ENCODE assay signal across 24 cellular contexts in genomic region chr2:6793913-6794312, GRCh38.
"Had no signal": no experiment of that assay in that cellular context is flagged by ENCODE, and none has a peak within 500 bp of the region (broad histone marks: within the 10 kb centered on the region; RNA-seq: fewer than 3 reads in every experiment).

No MANE protein-coding gene starts in this region.

- H3K36me3 Mint-ChIP-seq: immature natural killer cell; naive B cell; natural killer cell treated with Interleukin-12 subunit alpha and Interleukin-12 subunit beta and Interleukin-15 and Interleukin-18, amount 100 ng/mL, for 72 hours; stimulated activated naive B cell treated with anti-CD40 and anti-IgM and Interleukin-4, amounts not matched to agents 10 μg/mL and 1 μg/mL and 100 μg/mL, for 72 hours had no signal

- H3K36me3 ChIP-seq: colonic mucosa, esophagus squamous epithelium, lower lobe of right lung, prostate gland, right atrium auricular region, thoracic aorta, tibial nerve, upper lobe of right lung, uterus had no signal

- H3K4me3 Mint-ChIP-seq: dendritic cell treated with granulocyte-macrophage colony-stimulating factor and Interleukin-4, amounts not matched to agents 40 ng/mL and 50 ng/mL, for 4 days; endodermal cell; immature natural killer cell; naive B cell; natural killer cell treated with Interleukin-12 subunit alpha and Interleukin-12 subunit beta and Interleukin-15 and Interleukin-18, amount 100 ng/mL, for 72 hours; neural crest cell; stimulated activated naive B cell treated with anti-CD40 and anti-IgM and Interleukin-4, amounts not matched to agents 10 μg/mL and 1 μg/mL and 100 μg/mL, for 72 hours; stimulated activated naive CD8-positive, alpha-beta T cell treated with anti-CD3 and anti-CD28 coated beads, Interleukin-15, Interleukin-2, amounts not matched to agents 100 ng/mL and 50 ng/mL, for 24 hours had no signal

- H3K4me3 ChIP-seq: colonic mucosa, esophagus squamous epithelium, lower lobe of right lung, prostate gland, right atrium auricular region, skin epidermis, thoracic aorta, tibial nerve, upper lobe of right lung, uterus had no signal

- H3K9me3 Mint-ChIP-seq: dendritic cell treated with granulocyte-macrophage colony-stimulating factor and Interleukin-4, amounts not matched to agents 40 ng/mL and 50 ng/mL, for 4 days; endodermal cell; immature natural killer cell; naive B cell; natural killer cell treated with Interleukin-12 subunit alpha and Interleukin-12 subunit beta and Interleukin-15 and Interleukin-18, amount 100 ng/mL, for 72 hours; neural crest cell; stimulated activated naive B cell treated with anti-CD40 and anti-IgM and Interleukin-4, amounts not matched to agents 10 μg/mL and 1 μg/mL and 100 μg/mL, for 72 hours; stimulated activated naive CD8-positive, alpha-beta T cell treated with anti-CD3 and anti-CD28 coated beads, Interleukin-15, Interleukin-2, amounts not matched to agents 100 ng/mL and 50 ng/mL, for 24 hours had no signal

- ATAC-seq: left ventricle myocardium superior; natural killer cell treated with Interleukin-12 subunit alpha and Interleukin-12 subunit beta and Interleukin-15 and Interleukin-18, amount 100 ng/mL, for 72 hours; stimulated activated naive B cell treated with anti-CD40 and anti-IgM and Interleukin-4, amounts not matched to agents 10 μg/mL and 1 μg/mL and 100 μg/mL, for 72 hours had no signal

- H3K27ac ChIP-seq: colonic mucosa, esophagus squamous epithelium, lower lobe of right lung, prostate gland, right atrium auricular region, skin epidermis, thoracic aorta, tibial nerve, upper lobe of right lung, uterus had no signal

- H3K4me1 ChIP-seq: colonic mucosa, esophagus squamous epithelium, lower lobe of right lung, prostate gland, right atrium auricular region, tibial nerve, upper lobe of right lung, uterus had no signal

- H3K27ac Mint-ChIP-seq: dendritic cell treated with granulocyte-macrophage colony-stimulating factor and Interleukin-4, amounts not matched to agents 40 ng/mL and 50 ng/mL, for 4 days; endodermal cell; immature natural killer cell; naive B cell; natural killer cell treated with Interleukin-12 subunit alpha and Interleukin-12 subunit beta and Interleukin-15 and Interleukin-18, amount 100 ng/mL, for 72 hours; stimulated activated naive B cell treated with anti-CD40 and anti-IgM and Interleukin-4, amounts not matched to agents 10 μg/mL and 1 μg/mL and 100 μg/mL, for 72 hours; stimulated activated naive CD8-positive, alpha-beta T cell treated with anti-CD3 and anti-CD28 coated beads, Interleukin-15, Interleukin-2, amounts not matched to agents 100 ng/mL and 50 ng/mL, for 24 hours had no signal

- DNase-seq: colonic mucosa; effector CD8-positive, alpha-beta T cell; endodermal cell; erythroblast; esophagus squamous epithelium; hypothalamus; immature natural killer cell; left ventricle myocardium superior; lower lobe of right lung; naive B cell; stimulated activated CD4-positive, alpha-beta T cell treated with anti-CD3 and anti-CD28 coated beads, Interleukin-15, amount 100 ng/mL, for 24 hours; stimulated activated CD4-positive, alpha-beta T cell treated with anti-CD3 and anti-CD28 coated beads, Interleukin-2, amount 100 ng/mL, for 48 hours; stimulated activated naive B cell treated with anti-CD40 and anti-IgM and Interleukin-4, amounts not matched to agents 10 μg/mL and 1 μg/mL and 100 μg/mL, for 72 hours; upper lobe of right lung; uterus had no signal

- H3K9me3 ChIP-seq: colonic mucosa, esophagus squamous epithelium, lower lobe of right lung, prostate gland, right atrium auricular region, thoracic aorta, tibial nerve, upper lobe of right lung, uterus had no signal

- H3K27me3 ChIP-seq: colonic mucosa, right atrium auricular region, tibial nerve, upper lobe of right lung, uterus had no signal

- H3K4me1 Mint-ChIP-seq: endodermal cell, immature natural killer cell, naive B cell had no signal

- H3K27me3 Mint-ChIP-seq: stimulated activated naive CD8-positive, alpha-beta T cell treated with anti-CD3 and anti-CD28 coated beads, Interleukin-15, Interleukin-2, amounts not matched to agents 100 ng/mL and 50 ng/mL, for 24 hours had no signal
